Comparison of ENCODE assay signal across 1 cellular context in genomic region chr9:114560956-114561355, GRCh38.
TF ChIP-seq lines count a peak whose summit lies in the region.

No MANE protein-coding gene starts in this region.

TF ChIP-seq in IMR-90, 13 proteins besides CTCF, POLR2A, EP300 and RAD21 (continued from another document):
- TF ChIP-seq USF2 (IDR thresholded peaks at IDR 0.05; ENCODE audit: low read depth, low read length) (no peak), ELK1 (IDR thresholded peaks at IDR 0.05; ENCODE audit: borderline replicate concordance, low read depth, low read length) (no peak)
